ENCODE assay signal across 7 cellular contexts in genomic region chr12:119964876-119965275, GRCh38. TPM values are rescaled to one million over a fixed set of nuclear protein-coding genes. Genes with fewer than 3 reads are reported as not detected.
"Had no signal": no experiment of that assay in that cellular context is flagged by ENCODE, and none has a peak within 500 bp of the region (broad histone marks: within the 10 kb centered on the region; RNA-seq: fewer than 3 reads in every experiment).

No MANE protein-coding gene starts in this region.

- ATAC-seq: GM23338 had no signal

- H3K4me3 ChIP-seq: GM23338 had no signal

- H3K4me2 ChIP-seq: GM23338 had no signal

- DNase-seq: H9, HCEC 1CT, IMR-90 had no signal

- FAIRE-seq: H1, H54, HTR-8/SVneo had no signal

RNA-seq across cellular contexts. Expression of gene BICDL1, which starts 24.2 kb away (rescaled TPM):
- total RNA-seq: IMR-90 had no signal
- polyA plus RNA-seq: IMR-90 had no signal
